1 cellular context compared by ENCODE assay signal in genomic region chr5:73565166-73565968, GRCh38.
A peak's percentile ranks its signal among the peaks of the same experiment; 100 is the strongest.
TF ChIP-seq lines count a peak whose summit lies in the region.

Gene ANKRA2, minus strand, starts transcription at chr5:73565639. Its CDS starts 2,758 bp downstream, at chr5:73562881.
Gene UTP15, plus strand, starts transcription at chr5:73565743. Its CDS starts 1,602 bp downstream, at chr5:73567345.

TF ChIP-seq in K562, 482 proteins besides CTCF, POLR2A, EP300 and RAD21 (continued from another document and continues in another):
- TF ChIP-seq TRIM25 (IDR thresholded peaks at IDR 0.05; ENCODE audit: borderline replicate concordance) (no peak), DLX4 (CRISPR knock-in tag; IDR thresholded peaks at IDR 0.05) (no peak), ZNF398 (CRISPR knock-in tag; IDR thresholded peaks at IDR 0.05) (no peak), SMARCA5 (IDR thresholded peaks at IDR 0.05) (no peak), FOXK2 (conservative IDR thresholded peaks at IDR 0.05 in 1 of 2, IDR thresholded peaks at IDR 0.05 in 1 of 2; ENCODE audit: low read depth in 2 of 2) (peak; percentile 82 to 83), ZHX1 (conservative IDR thresholded peaks at IDR 0.05; ENCODE audit: low read length) (no peak), ZNF512 (tag; IDR thresholded peaks at IDR 0.05) (no peak), ZNF668 (CRISPR knock-in tag; IDR thresholded peaks at IDR 0.05) (no peak), THAP12 (CRISPR knock-in tag; IDR thresholded peaks at IDR 0.05) (no peak), ADNP (tag; IDR thresholded peaks at IDR 0.05) (no peak), TEAD4 (IDR thresholded peaks at IDR 0.05; ENCODE audit: low read length) (no peak), TEAD4 (CRISPR knock-in tag; IDR thresholded peaks at IDR 0.05; ENCODE audit: borderline replicate concordance) (peak; percentile 24; the same call in 1 of the 2 replicates), NELFE (IDR thresholded peaks at IDR 0.05; ENCODE audit: insufficient read depth, insufficient read length) (no peak), ZNF444 (CRISPR knock-in tag; IDR thresholded peaks at IDR 0.05) (no peak), POLR2AphosphoS5 (IDR thresholded peaks at IDR 0.05; ENCODE audit: control insufficient read depth, insufficient read depth, low read depth, low read length) (no peak; the same call in none of the 2 replicates), ETV6 (IDR thresholded peaks at IDR 0.05; ENCODE audit: borderline replicate concordance in 1 of 2, low read depth in 2 of 2, low read length in 1 of 2) (no peak), ETV6 (CRISPR knock-in tag; IDR thresholded peaks at IDR 0.05; ENCODE audit: borderline replicate concordance) (no peak), ZFP30 (CRISPR knock-in tag; IDR thresholded peaks at IDR 0.05; ENCODE audit: borderline replicate concordance) (no peak), HDAC1 (IDR thresholded peaks at IDR 0.05) (peak in 1 of 2 experiments; percentile 99; a peak in 2 of 4 replicates), ETV5 (CRISPR knock-in tag; IDR thresholded peaks at IDR 0.05; ENCODE audit: low read depth) (peak; percentile 67), MYBL2 (IDR thresholded peaks at IDR 0.05; ENCODE audit: low read depth) (no peak), MYBL2 (CRISPR knock-in tag; IDR thresholded peaks at IDR 0.05; ENCODE audit: borderline replicate concordance) (no peak), ZNF224 (CRISPR knock-in tag; IDR thresholded peaks at IDR 0.05) (no peak), ZNF76 (CRISPR knock-in tag; IDR thresholded peaks at IDR 0.05; ENCODE audit: borderline replicate concordance) (no peak), ZNF780A (CRISPR knock-in tag; IDR thresholded peaks at IDR 0.05) (no peak), SRSF3 (IDR thresholded peaks at IDR 0.05; ENCODE audit: insufficient read depth, low read length) (no peak), RERE (CRISPR knock-in tag; IDR thresholded peaks at IDR 0.05; ENCODE audit: borderline replicate concordance) (no peak), ATF6 (CRISPR knock-in tag; IDR thresholded peaks at IDR 0.05) (no peak), RAD51 (IDR thresholded peaks at IDR 0.05; ENCODE audit: borderline replicate concordance, low read depth) (peak; percentile 60; the same call in 1 of the 2 replicates), CEBPZ (IDR thresholded peaks at IDR 0.05; ENCODE audit: borderline replicate concordance, low read depth, low read length) (no peak), MYC (IDR thresholded peaks at IDR 0.05; ENCODE audit: low read depth, low read length) (peak; percentile 96), MYC (CRISPR knock-in tag; IDR thresholded peaks at IDR 0.05; ENCODE audit: borderline replicate concordance, low read depth) (no peak)
